In the genomic region with DNA sequence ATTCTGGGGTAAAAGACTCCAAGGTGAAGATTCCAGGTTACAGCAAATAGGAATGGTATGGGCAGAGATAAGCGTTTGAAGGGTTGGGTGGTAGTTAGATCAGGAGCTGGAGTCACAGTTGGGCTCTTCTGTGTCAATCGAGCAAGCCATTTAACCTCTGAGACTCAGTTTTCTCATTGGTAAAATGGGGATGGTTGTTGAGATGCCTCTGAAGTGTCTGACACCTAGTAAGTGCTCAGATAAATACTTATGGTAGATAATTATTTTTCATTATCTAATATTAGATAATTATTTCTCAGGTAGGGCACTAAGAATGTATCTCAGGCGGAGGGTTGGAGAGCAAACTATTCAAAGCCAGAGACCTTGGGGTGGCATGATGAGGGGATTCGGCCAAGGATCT, we compare ENCODE assay signal across 12 cellular contexts. TPM values are rescaled to one million over a fixed set of nuclear protein-coding genes. Genes with fewer than 3 reads are reported as not detected.
DNase-seq lines count a peak whose midpoint lies in the region; ATAC-seq and TF ChIP-seq lines count a peak whose summit lies in the region.
"Had no signal": no experiment of that assay in that cellular context is flagged by ENCODE, and none has a peak within 500 bp of the region (broad histone marks: within the 10 kb centered on the region; RNA-seq: fewer than 3 reads in every experiment).

No MANE protein-coding gene starts in this region.

- BruUV-seq in A673 (replicated peaks; lab: Mats Ljungman, UMichigan): TSS peak; percentile 37

- H3K36me3 ChIP-seq in A673 (ENCODE audit: insufficient read depth, low read length, poor library complexity, severe bottlenecking) (no peaks in the 10 kb centered on the region), HEK293 (ENCODE audit: control insufficient read depth in 2 of 2, insufficient read depth in 1 of 2, low read length in 2 of 2) (peaks cover 0 to 5% of the 10 kb centered on the region in 2 experiments; a peak in 2 of 3 replicates), muscle layer of duodenum (ENCODE audit: control insufficient read depth in 1 of 2, insufficient read depth in 2 of 2, low read length in 2 of 2) (no peaks in the 10 kb centered on the region)
- H3K36me3 ChIP-seq: gastrocnemius medialis, ovary, SJSA1 had no signal

- H3K4me1 ChIP-seq in A673 (ENCODE audit: insufficient read depth, low read length, poor library complexity, severe bottlenecking) (peaks cover 23% of the 10 kb centered on the region), HEK293 (ENCODE audit: control insufficient read depth, insufficient read depth, low read length) (peaks cover 31% of the 10 kb centered on the region), muscle layer of duodenum (ENCODE audit: control insufficient read depth in 1 of 2, insufficient read depth in 2 of 2, low read length in 2 of 2) (peaks cover 4 to 40% of the 10 kb centered on the region in 2 donors)

- H3K27ac ChIP-seq in A673 (ENCODE audit: low read depth, low read length, poor library complexity, severe bottlenecking) (no peak overlapping the region), HEK293 (ENCODE audit: extremely low read depth, low read depth, low read length) (peak overlapping the region; percentile 52; the same call in 1 of the 2 replicates), muscle layer of duodenum (ENCODE audit: low read length) (no peak overlapping the region)
- H3K27ac ChIP-seq: ovary, SJSA1 had no signal

- DNase-seq in A673 (ENCODE audit: low spot score) (no peak), hypothalamus (lab: John Stamatoyannopoulos, UW) (no peak), NCI-H146 treated with DMSO at 0.1 percent for 48 hours (lab: John Stamatoyannopoulos, UW; ENCODE audit: unreplicated experiment) (no peak)
- no peak for DNase-seq in activated naive CD8-positive, alpha-beta T cell treated with anti-CD3 and anti-CD28 coated beads, Interleukin-2, amount 50 U/mL, for 24 hours
- DNase-seq: gastrocnemius medialis, NCI-H1105 treated with DMSO at 0.1 percent for 48 hours had no signal

- no peak for ATAC-seq in activated naive CD8-positive, alpha-beta T cell treated with anti-CD3 and anti-CD28 coated beads, Interleukin-2, amount 50 U/mL, for 24 hours
- ATAC-seq in GM18505 (IDR thresholded peaks at IDR 0.05; ENCODE audit: unreplicated experiment) (no peak), GM21381 (IDR thresholded peaks at IDR 0.05; ENCODE audit: unreplicated experiment) (no peak)

- intact Hi-C loops in A673 (cut with micrococcal nuclease; ENCODE audit: unreplicated experiment): no loop called here

- TF ChIP-seq POLR2A in GM18505 (IDR thresholded peaks at IDR 0.05; ENCODE audit: borderline replicate concordance, extremely low read depth, insufficient read depth, insufficient read length): no peak

- POLR2A ChIA-PET in A673 (lab: Charles Lee; ENCODE audit: low non-redundant PET): no interaction called here
- POLR2A ChIA-PET in HEK293 (lab: Yijun Ruan, JAX): interaction anchor here (0.6 to 3.8 kb wide), 5 partner anchors 8 to 283 kb away, joined by 3 to 61 read pairs (median 7); no protein-coding TSS in a partner anchor

- peak overlapping the region; percentile 94 for H3K27ac Mint-ChIP-seq in activated naive CD8-positive, alpha-beta T cell treated with anti-CD3 and anti-CD28 coated beads, Interleukin-2, amount 50 U/mL, for 24 hours

- peak overlapping the region; percentile 82 for H3K4me3 Mint-ChIP-seq in activated naive CD8-positive, alpha-beta T cell treated with anti-CD3 and anti-CD28 coated beads, Interleukin-2, amount 50 U/mL, for 24 hours

- H3K9me3 ChIP-seq in A673 (ENCODE audit: low read depth, low read length, poor library complexity, severe bottlenecking) (no peaks in the 10 kb centered on the region), HEK293 (ENCODE audit: control insufficient read depth, insufficient read depth, low read depth, low read length) (no peaks in the 10 kb centered on the region), muscle layer of duodenum (ENCODE audit: control insufficient read depth in 1 of 2, low read length in 2 of 2) (no peaks in the 10 kb centered on the region)
- H3K9me3 ChIP-seq: gastrocnemius medialis, ovary, SJSA1 had no signal

- no peaks in the 10 kb centered on the region for H3K36me3 Mint-ChIP-seq in activated naive CD8-positive, alpha-beta T cell treated with anti-CD3 and anti-CD28 coated beads, Interleukin-2, amount 50 U/mL, for 24 hours (ENCODE audit: low read depth)

- H3K27me3 ChIP-seq in A673 (replicated peaks; ENCODE audit: insufficient read depth, low read depth, low read length, poor library complexity) (no peaks in the 10 kb centered on the region), muscle layer of duodenum (ENCODE audit: low read depth, low read length) (no peaks in the 10 kb centered on the region)
- H3K27me3 ChIP-seq: gastrocnemius medialis, ovary, SJSA1 had no signal

- CTCF ChIA-PET in A673 (lab: Charles Lee): no interaction called here
- CTCF ChIA-PET in HEK293 (lab: Yijun Ruan, JAX): interaction anchor here (0.6 to 20.7 kb wide), 5 partner anchors 10 to 58 kb away, joined by 3 to 470 read pairs (median 6); no protein-coding TSS in a partner anchor

- H3K4me3 ChIP-seq in A673 (ENCODE audit: low read depth, low read length, poor library complexity, severe bottlenecking) (no peak overlapping the region), HEK293 (ENCODE audit: low read depth, low read length) (no peak overlapping the region), muscle layer of duodenum (ENCODE audit: low read depth in 1 of 2, low read length in 2 of 2) (peak overlapping the region; percentile 33 to 38)

- no peaks in the 10 kb centered on the region for H3K9me3 Mint-ChIP-seq in activated naive CD8-positive, alpha-beta T cell treated with anti-CD3 and anti-CD28 coated beads, Interleukin-2, amount 50 U/mL, for 24 hours

- TF ChIP-seq CTCF in A673 (conservative IDR thresholded peaks at IDR 0.05; ENCODE audit: low read depth, low read length): no peak
- TF ChIP-seq CTCF in HEK293 (tag by site-specific recombination; IDR thresholded peaks at IDR 0.05): no peak

- peaks cover 63% of the 10 kb centered on the region for H3K4me1 Mint-ChIP-seq in activated naive CD8-positive, alpha-beta T cell treated with anti-CD3 and anti-CD28 coated beads, Interleukin-2, amount 50 U/mL, for 24 hours

- H3K27me3 Mint-ChIP-seq in activated naive CD8-positive, alpha-beta T cell treated with anti-CD3 and anti-CD28 coated beads, Interleukin-2, amount 50 U/mL, for 24 hours: peaks cover 3% of the 10 kb centered on the region

TF ChIP-seq in HEK293, 187 proteins besides CTCF, POLR2A, EP300 and RAD21 (continues in another document):
- TF ChIP-seq ZNF202 (tag by site-specific recombination; IDR thresholded peaks at IDR 0.05; ENCODE audit: borderline replicate concordance) (no peak), SP2 (tag by site-specific recombination; IDR thresholded peaks at IDR 0.05) (no peak), MEIS1 (CRISPR knock-in tag; IDR thresholded peaks at IDR 0.05; ENCODE audit: borderline replicate concordance) (no peak), ZNF341 (tag by site-specific recombination; IDR thresholded peaks at IDR 0.05; ENCODE audit: low read depth) (no peak), ZNF830 (tag by site-specific recombination; IDR thresholded peaks at IDR 0.05; ENCODE audit: low read depth) (no peak), ZNF184 (tag by site-specific recombination; IDR thresholded peaks at IDR 0.05) (no peak)
- TF ChIP-seq, protein P1, sequence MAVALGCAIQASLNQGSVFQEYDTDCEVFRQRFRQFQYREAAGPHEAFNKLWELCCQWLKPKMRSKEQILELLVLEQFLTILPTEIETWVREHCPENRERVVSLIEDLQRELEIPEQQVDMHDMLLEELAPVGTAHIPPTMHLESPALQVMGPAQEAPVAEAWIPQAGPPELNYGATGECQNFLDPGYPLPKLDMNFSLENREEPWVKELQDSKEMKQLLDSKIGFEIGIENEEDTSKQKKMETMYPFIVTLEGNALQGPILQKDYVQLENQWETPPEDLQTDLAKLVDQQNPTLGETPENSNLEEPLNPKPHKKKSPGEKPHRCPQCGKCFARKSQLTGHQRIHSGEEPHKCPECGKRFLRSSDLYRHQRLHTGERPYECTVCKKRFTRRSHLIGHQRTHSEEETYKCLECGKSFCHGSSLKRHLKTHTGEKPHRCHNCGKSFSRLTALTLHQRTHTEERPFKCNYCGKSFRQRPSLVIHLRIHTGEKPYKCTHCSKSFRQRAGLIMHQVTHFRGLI (tag by site-specific recombination; IDR thresholded peaks at IDR 0.05): peak; percentile 31; the same call in 1 of the 2 replicates
- TF ChIP-seq, protein P2, sequence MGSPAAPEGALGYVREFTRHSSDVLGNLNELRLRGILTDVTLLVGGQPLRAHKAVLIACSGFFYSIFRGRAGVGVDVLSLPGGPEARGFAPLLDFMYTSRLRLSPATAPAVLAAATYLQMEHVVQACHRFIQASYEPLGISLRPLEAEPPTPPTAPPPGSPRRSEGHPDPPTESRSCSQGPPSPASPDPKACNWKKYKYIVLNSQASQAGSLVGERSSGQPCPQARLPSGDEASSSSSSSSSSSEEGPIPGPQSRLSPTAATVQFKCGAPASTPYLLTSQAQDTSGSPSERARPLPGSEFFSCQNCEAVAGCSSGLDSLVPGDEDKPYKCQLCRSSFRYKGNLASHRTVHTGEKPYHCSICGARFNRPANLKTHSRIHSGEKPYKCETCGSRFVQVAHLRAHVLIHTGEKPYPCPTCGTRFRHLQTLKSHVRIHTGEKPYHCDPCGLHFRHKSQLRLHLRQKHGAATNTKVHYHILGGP (tag by site-specific recombination; IDR thresholded peaks at IDR 0.05): no peak

RNA-seq across cellular contexts. Expression of a gene that starts 7.8 kb away (rescaled TPM):
- total RNA-seq in A673 (2021): 139 and 178 TPM in 2 replicates

RNA-seq across cellular contexts. Expression of a gene that starts 32.3 kb away (rescaled TPM):
- total RNA-seq in A673 (2021): 85.5 and 110 TPM in 2 replicates

Comparison
In these comparisons a context has a peak if more than half of its experiments do, and no peak if none do; other contexts are left out.
1. H3K4me3 ChIP-seq: peak in muscle layer of duodenum (2 of 2); none in A673 (single experiment) and HEK293 (single experiment).